Comparison of ENCODE assay signal across 1 cellular context in genomic region chr2:202634556-202635440, GRCh38.
A peak's percentile ranks its signal among the peaks of the same experiment; 100 is the strongest.
TF ChIP-seq lines count a peak whose summit lies in the region.

Gene FAM117B, plus strand, starts transcription at chr2:202634969. Its CDS starts 219 bp downstream, at chr2:202635188.

TF ChIP-seq in HepG2, 621 proteins besides CTCF, POLR2A, EP300 and RAD21 (continued from another document and continues in another):
- TF ChIP-seq ZFP41 (CRISPR knock-in tag; IDR thresholded peaks at IDR 0.05; ENCODE audit: borderline replicate concordance), result peak; percentile 79; the same call in 1 of the 2 replicates
- no peak; the same call in 1 of the 2 replicates for TF ChIP-seq ZNF101 (CRISPR knock-in tag; IDR thresholded peaks at IDR 0.05; ENCODE audit: borderline replicate concordance, low read depth)
- TF ChIP-seq TMF1 (CRISPR knock-in tag; IDR thresholded peaks at IDR 0.05; ENCODE audit: low read depth), result peak; percentile 91
- TF ChIP-seq ERF (CRISPR knock-in tag; IDR thresholded peaks at IDR 0.05), result peak; percentile 86
- TF ChIP-seq ZNF367 (CRISPR knock-in tag; IDR thresholded peaks at IDR 0.05; ENCODE audit: borderline replicate concordance), result peak; percentile 88
- TF ChIP-seq TEAD2 (CRISPR knock-in tag; IDR thresholded peaks at IDR 0.05), result no peak
- peak; percentile 91 for TF ChIP-seq POGZ (CRISPR knock-in tag; IDR thresholded peaks at IDR 0.05)
- TF ChIP-seq ATF7 (IDR thresholded peaks at IDR 0.05), result no peak
- TF ChIP-seq ATF7 (CRISPR knock-in tag; IDR thresholded peaks at IDR 0.05), result no peak
- no peak for TF ChIP-seq ZNF75D (CRISPR knock-in tag; IDR thresholded peaks at IDR 0.05; ENCODE audit: borderline replicate concordance)
- TF ChIP-seq, protein P1, sequence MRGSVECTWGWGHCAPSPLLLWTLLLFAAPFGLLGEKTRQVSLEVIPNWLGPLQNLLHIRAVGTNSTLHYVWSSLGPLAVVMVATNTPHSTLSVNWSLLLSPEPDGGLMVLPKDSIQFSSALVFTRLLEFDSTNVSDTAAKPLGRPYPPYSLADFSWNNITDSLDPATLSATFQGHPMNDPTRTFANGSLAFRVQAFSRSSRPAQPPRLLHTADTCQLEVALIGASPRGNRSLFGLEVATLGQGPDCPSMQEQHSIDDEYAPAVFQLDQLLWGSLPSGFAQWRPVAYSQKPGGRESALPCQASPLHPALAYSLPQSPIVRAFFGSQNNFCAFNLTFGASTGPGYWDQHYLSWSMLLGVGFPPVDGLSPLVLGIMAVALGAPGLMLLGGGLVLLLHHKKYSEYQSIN (CRISPR knock-in tag; IDR thresholded peaks at IDR 0.05; ENCODE audit: borderline replicate concordance), result no peak
- TF ChIP-seq GRHL1 (CRISPR knock-in tag; conservative IDR thresholded peaks at IDR 0.05), result no peak
- TF ChIP-seq, protein P2, sequence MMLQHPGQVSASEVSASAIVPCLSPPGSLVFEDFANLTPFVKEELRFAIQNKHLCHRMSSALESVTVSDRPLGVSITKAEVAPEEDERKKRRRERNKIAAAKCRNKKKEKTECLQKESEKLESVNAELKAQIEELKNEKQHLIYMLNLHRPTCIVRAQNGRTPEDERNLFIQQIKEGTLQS (CRISPR knock-in tag; IDR thresholded peaks at IDR 0.05), result no peak; the same call in 1 of the 2 replicates
- TF ChIP-seq HNF4A (CRISPR knock-in tag; IDR thresholded peaks at IDR 0.05), result no peak
- no peak for TF ChIP-seq GPN1 (CRISPR knock-in tag; IDR thresholded peaks at IDR 0.05; ENCODE audit: borderline replicate concordance)
- TF ChIP-seq HMG20A (CRISPR knock-in tag; IDR thresholded peaks at IDR 0.05; ENCODE audit: borderline replicate concordance), result peak; percentile 32; the same call in 1 of the 2 replicates
- TF ChIP-seq SRF (IDR thresholded peaks at IDR 0.05; ENCODE audit: low read depth, low read length), result no peak; the same call in 1 of the 2 replicates
- TF ChIP-seq HDAC6 (IDR thresholded peaks at IDR 0.05; ENCODE audit: low read depth, low read length), result no peak
- TF ChIP-seq CHD2 (IDR thresholded peaks at IDR 0.05; ENCODE audit: low read depth, low read length), result no peak; the same call in 1 of the 2 replicates
- no peak for TF ChIP-seq ZNF496 (CRISPR knock-in tag; IDR thresholded peaks at IDR 0.05; ENCODE audit: insufficient replicate concordance)
- TF ChIP-seq, protein P3, sequence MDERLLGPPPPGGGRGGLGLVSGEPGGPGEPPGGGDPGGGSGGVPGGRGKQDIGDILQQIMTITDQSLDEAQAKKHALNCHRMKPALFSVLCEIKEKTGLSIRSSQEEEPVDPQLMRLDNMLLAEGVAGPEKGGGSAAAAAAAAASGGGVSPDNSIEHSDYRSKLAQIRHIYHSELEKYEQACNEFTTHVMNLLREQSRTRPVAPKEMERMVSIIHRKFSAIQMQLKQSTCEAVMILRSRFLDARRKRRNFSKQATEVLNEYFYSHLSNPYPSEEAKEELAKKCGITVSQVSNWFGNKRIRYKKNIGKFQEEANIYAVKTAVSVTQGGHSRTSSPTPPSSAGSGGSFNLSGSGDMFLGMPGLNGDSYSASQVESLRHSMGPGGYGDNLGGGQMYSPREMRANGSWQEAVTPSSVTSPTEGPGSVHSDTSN (CRISPR knock-in tag; IDR thresholded peaks at IDR 0.05), result no peak
- no peak for TF ChIP-seq NAIF1 (CRISPR knock-in tag; IDR thresholded peaks at IDR 0.05; ENCODE audit: borderline replicate concordance)
- TF ChIP-seq ZNF530 (CRISPR knock-in tag; IDR thresholded peaks at IDR 0.05; ENCODE audit: low read depth), result 0 out of 2 replicates have a peak, but pooled peaks have one; percentile 44
- peak; percentile 77 for TF ChIP-seq THAP11 (CRISPR knock-in tag; IDR thresholded peaks at IDR 0.05)
- peak; percentile 58 for TF ChIP-seq ZSCAN21 (CRISPR knock-in tag; IDR thresholded peaks at IDR 0.05; ENCODE audit: borderline replicate concordance)
- no peak for TF ChIP-seq TBP (CRISPR knock-in tag; IDR thresholded peaks at IDR 0.05)
- TF ChIP-seq, protein P4, sequence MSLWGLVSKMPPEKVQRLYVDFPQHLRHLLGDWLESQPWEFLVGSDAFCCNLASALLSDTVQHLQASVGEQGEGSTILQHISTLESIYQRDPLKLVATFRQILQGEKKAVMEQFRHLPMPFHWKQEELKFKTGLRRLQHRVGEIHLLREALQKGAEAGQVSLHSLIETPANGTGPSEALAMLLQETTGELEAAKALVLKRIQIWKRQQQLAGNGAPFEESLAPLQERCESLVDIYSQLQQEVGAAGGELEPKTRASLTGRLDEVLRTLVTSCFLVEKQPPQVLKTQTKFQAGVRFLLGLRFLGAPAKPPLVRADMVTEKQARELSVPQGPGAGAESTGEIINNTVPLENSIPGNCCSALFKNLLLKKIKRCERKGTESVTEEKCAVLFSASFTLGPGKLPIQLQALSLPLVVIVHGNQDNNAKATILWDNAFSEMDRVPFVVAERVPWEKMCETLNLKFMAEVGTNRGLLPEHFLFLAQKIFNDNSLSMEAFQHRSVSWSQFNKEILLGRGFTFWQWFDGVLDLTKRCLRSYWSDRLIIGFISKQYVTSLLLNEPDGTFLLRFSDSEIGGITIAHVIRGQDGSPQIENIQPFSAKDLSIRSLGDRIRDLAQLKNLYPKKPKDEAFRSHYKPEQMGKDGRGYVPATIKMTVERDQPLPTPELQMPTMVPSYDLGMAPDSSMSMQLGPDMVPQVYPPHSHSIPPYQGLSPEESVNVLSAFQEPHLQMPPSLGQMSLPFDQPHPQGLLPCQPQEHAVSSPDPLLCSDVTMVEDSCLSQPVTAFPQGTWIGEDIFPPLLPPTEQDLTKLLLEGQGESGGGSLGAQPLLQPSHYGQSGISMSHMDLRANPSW (CRISPR knock-in tag; IDR thresholded peaks at IDR 0.05; ENCODE audit: borderline replicate concordance), result no peak
- TF ChIP-seq ZNF331 (CRISPR knock-in tag; IDR thresholded peaks at IDR 0.05), result peak; percentile 59; the same call in 1 of the 2 replicates
- TF ChIP-seq, protein P5, sequence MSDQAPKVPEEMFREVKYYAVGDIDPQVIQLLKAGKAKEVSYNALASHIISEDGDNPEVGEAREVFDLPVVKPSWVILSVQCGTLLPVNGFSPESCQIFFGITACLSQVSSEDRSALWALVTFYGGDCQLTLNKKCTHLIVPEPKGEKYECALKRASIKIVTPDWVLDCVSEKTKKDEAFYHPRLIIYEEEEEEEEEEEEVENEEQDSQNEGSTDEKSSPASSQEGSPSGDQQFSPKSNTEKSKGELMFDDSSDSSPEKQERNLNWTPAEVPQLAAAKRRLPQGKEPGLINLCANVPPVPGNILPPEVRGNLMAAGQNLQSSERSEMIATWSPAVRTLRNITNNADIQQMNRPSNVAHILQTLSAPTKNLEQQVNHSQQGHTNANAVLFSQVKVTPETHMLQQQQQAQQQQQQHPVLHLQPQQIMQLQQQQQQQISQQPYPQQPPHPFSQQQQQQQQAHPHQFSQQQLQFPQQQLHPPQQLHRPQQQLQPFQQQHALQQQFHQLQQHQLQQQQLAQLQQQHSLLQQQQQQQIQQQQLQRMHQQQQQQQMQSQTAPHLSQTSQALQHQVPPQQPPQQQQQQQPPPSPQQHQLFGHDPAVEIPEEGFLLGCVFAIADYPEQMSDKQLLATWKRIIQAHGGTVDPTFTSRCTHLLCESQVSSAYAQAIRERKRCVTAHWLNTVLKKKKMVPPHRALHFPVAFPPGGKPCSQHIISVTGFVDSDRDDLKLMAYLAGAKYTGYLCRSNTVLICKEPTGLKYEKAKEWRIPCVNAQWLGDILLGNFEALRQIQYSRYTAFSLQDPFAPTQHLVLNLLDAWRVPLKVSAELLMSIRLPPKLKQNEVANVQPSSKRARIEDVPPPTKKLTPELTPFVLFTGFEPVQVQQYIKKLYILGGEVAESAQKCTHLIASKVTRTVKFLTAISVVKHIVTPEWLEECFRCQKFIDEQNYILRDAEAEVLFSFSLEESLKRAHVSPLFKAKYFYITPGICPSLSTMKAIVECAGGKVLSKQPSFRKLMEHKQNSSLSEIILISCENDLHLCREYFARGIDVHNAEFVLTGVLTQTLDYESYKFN (CRISPR knock-in tag; conservative IDR thresholded peaks at IDR 0.05), result peak; percentile 73
- TF ChIP-seq CCAR2 (optimal IDR thresholded peaks at IDR 0.05; ENCODE audit: low read depth, low read length), result no peak
- no peak; the same call in 1 of the 2 replicates for TF ChIP-seq HNRNPUL1 (IDR thresholded peaks at IDR 0.05; ENCODE audit: low read depth, low read length)
- TF ChIP-seq, protein P6, sequence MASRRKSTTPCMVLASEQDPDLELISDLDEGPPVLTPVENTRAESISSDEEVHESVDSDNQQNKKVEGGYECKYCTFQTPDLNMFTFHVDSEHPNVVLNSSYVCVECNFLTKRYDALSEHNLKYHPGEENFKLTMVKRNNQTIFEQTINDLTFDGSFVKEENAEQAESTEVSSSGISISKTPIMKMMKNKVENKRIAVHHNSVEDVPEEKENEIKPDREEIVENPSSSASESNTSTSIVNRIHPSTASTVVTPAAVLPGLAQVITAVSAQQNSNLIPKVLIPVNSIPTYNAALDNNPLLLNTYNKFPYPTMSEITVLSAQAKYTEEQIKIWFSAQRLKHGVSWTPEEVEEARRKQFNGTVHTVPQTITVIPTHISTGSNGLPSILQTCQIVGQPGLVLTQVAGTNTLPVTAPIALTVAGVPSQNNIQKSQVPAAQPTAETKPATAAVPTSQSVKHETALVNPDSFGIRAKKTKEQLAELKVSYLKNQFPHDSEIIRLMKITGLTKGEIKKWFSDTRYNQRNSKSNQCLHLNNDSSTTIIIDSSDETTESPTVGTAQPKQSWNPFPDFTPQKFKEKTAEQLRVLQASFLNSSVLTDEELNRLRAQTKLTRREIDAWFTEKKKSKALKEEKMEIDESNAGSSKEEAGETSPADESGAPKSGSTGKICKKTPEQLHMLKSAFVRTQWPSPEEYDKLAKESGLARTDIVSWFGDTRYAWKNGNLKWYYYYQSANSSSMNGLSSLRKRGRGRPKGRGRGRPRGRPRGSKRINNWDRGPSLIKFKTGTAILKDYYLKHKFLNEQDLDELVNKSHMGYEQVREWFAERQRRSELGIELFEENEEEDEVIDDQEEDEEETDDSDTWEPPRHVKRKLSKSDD (CRISPR knock-in tag; IDR thresholded peaks at IDR 0.05; ENCODE audit: low read depth), result peak; percentile 85; the same call in 1 of the 2 replicates
- no peak for TF ChIP-seq TCF12 (IDR thresholded peaks at IDR 0.05)
- TF ChIP-seq TCF12 (CRISPR knock-in tag; IDR thresholded peaks at IDR 0.05), result peak; percentile 70; the same call in 1 of the 2 replicates
- TF ChIP-seq TIGD3 (CRISPR knock-in tag; IDR thresholded peaks at IDR 0.05; ENCODE audit: borderline replicate concordance), result 0 out of 2 replicates have a peak, but pooled peaks have one; percentile 10
- TF ChIP-seq, protein P7, sequence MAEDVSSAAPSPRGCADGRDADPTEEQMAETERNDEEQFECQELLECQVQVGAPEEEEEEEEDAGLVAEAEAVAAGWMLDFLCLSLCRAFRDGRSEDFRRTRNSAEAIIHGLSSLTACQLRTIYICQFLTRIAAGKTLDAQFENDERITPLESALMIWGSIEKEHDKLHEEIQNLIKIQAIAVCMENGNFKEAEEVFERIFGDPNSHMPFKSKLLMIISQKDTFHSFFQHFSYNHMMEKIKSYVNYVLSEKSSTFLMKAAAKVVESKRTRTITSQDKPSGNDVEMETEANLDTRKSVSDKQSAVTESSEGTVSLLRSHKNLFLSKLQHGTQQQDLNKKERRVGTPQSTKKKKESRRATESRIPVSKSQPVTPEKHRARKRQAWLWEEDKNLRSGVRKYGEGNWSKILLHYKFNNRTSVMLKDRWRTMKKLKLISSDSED (CRISPR knock-in tag; IDR thresholded peaks at IDR 0.05), result no peak
- TF ChIP-seq ZNF605 (CRISPR knock-in tag; IDR thresholded peaks at IDR 0.05), result peak; percentile 99
- TF ChIP-seq ZNF430 (CRISPR knock-in tag; IDR thresholded peaks at IDR 0.05), result peak; percentile 94
- TF ChIP-seq PRMT3 (CRISPR knock-in tag; IDR thresholded peaks at IDR 0.05; ENCODE audit: borderline replicate concordance, low read depth), result no peak
- 0 out of 2 replicates have a peak, but pooled peaks have one; percentile 16 for TF ChIP-seq ZNF558 (CRISPR knock-in tag; IDR thresholded peaks at IDR 0.05; ENCODE audit: borderline replicate concordance)
- TF ChIP-seq TRAFD1 (CRISPR knock-in tag; IDR thresholded peaks at IDR 0.05; ENCODE audit: borderline replicate concordance), result no peak
- peak; percentile 3; the same call in 1 of the 2 replicates for TF ChIP-seq KAT7 (CRISPR knock-in tag; IDR thresholded peaks at IDR 0.05; ENCODE audit: borderline replicate concordance)
- TF ChIP-seq SETDB1 (CRISPR knock-in tag; IDR thresholded peaks at IDR 0.05; ENCODE audit: borderline replicate concordance), result no peak
- no peak; the same call in 1 of the 2 replicates for TF ChIP-seq BRD4 (CRISPR knock-in tag; IDR thresholded peaks at IDR 0.05)
- TF ChIP-seq, protein P8, sequence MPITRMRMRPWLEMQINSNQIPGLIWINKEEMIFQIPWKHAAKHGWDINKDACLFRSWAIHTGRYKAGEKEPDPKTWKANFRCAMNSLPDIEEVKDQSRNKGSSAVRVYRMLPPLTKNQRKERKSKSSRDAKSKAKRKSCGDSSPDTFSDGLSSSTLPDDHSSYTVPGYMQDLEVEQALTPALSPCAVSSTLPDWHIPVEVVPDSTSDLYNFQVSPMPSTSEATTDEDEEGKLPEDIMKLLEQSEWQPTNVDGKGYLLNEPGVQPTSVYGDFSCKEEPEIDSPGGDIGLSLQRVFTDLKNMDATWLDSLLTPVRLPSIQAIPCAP (CRISPR knock-in tag; IDR thresholded peaks at IDR 0.05; ENCODE audit: low read depth), result no peak
